Comparison of ENCODE assay signal across 19 cellular contexts in genomic region chr1:43315481-43315880, GRCh38. TPM values are rescaled to one million over a fixed set of nuclear protein-coding genes. Genes with fewer than 3 reads are reported as not detected.
A peak's percentile ranks its signal among the peaks of the same experiment; 100 is the strongest.
DNase-seq lines count a peak whose midpoint lies in the region; ATAC-seq and TF ChIP-seq lines count a peak whose summit lies in the region.
"Had no signal": no experiment of that assay in that cellular context is flagged by ENCODE, and none has a peak within 500 bp of the region (broad histone marks: within the 10 kb centered on the region; RNA-seq: fewer than 3 reads in every experiment).

No MANE protein-coding gene starts in this region.

- no peaks in the 10 kb centered on the region for H3K27me3 Mint-ChIP-seq in CD8-positive, alpha-beta memory T cell
- H3K27me3 Mint-ChIP-seq: CD4-positive, alpha-beta T cell had no signal

- H3K36me3 Mint-ChIP-seq in CD8-positive, alpha-beta memory T cell: no peaks in the 10 kb centered on the region

- H3K9me3 Mint-ChIP-seq in CD8-positive, alpha-beta memory T cell: no peaks in the 10 kb centered on the region
- H3K9me3 Mint-ChIP-seq: CD4-positive, alpha-beta T cell had no signal

- POLR2A ChIA-PET in CD8-positive, alpha-beta memory T cell (lab: Charles Lee): no interaction called here

- H3K4me3 Mint-ChIP-seq in CD8-positive, alpha-beta memory T cell: no peak overlapping the region
- H3K4me3 Mint-ChIP-seq: CD4-positive, alpha-beta T cell had no signal

- no peaks in the 10 kb centered on the region for H3K4me1 Mint-ChIP-seq in CD8-positive, alpha-beta memory T cell

- CTCF ChIA-PET in CD8-positive, alpha-beta memory T cell (lab: Charles Lee): no interaction called here

- no peaks in the 10 kb centered on the region for H3K9me3 ChIP-seq in psoas muscle
- H3K9me3 ChIP-seq in CD8-positive, alpha-beta memory T cell (ENCODE audit: low read length): no peaks in the 10 kb centered on the region
- H3K9me3 ChIP-seq: BE2C had no signal

- no peaks in the 10 kb centered on the region for H3K36me3 ChIP-seq in psoas muscle (ENCODE audit: insufficient read depth in 1 of 2, low read depth in 1 of 2)
- no peaks in the 10 kb centered on the region for H3K36me3 ChIP-seq in CD8-positive, alpha-beta memory T cell (ENCODE audit: insufficient read depth, low read length)
- H3K36me3 ChIP-seq: BE2C had no signal

- WGBS in psoas muscle, 3 donors: 80 to 85% (median 82%) methylated on average over 3 of the region's 3 CpGs

- H3K27me3 ChIP-seq in psoas muscle (ENCODE audit: insufficient read depth in 3 of 3, low read length in 2 of 3): no peaks in the 10 kb centered on the region
- no peaks in the 10 kb centered on the region for H3K27me3 ChIP-seq in CD8-positive, alpha-beta memory T cell (ENCODE audit: insufficient read depth, low read length, poor library complexity, severe bottlenecking)
- H3K27me3 ChIP-seq: BE2C had no signal

- H3K27ac ChIP-seq in temporal lobe (ENCODE audit: low read depth, low read length) (peak overlapping the region; percentile 15), psoas muscle (no peak overlapping the region)
- H3K27ac ChIP-seq in CD8-positive, alpha-beta memory T cell (ENCODE audit: low read depth, low read length): no peak overlapping the region
- H3K27ac ChIP-seq: 22Rv1 had no signal

- intact Hi-C loops in Right ventricle myocardium superior (cut with DNase I): no loop called here
- intact Hi-C loops in Right ventricle myocardium inferior (cut with DNase I): no loop called here
- intact Hi-C loops in psoas muscle (cut with DNase I): loop anchor here in 1 of 2 donors (10.0 kb wide), 1 partner anchor 1171 kb away; no protein-coding TSS in a partner anchor

- H3K27ac Mint-ChIP-seq in CD8-positive, alpha-beta memory T cell: no peak overlapping the region
- H3K27ac Mint-ChIP-seq: CD4-positive, alpha-beta T cell had no signal

- no peak overlapping the region for H3K4me3 ChIP-seq in psoas muscle
- H3K4me3 ChIP-seq in CD8-positive, alpha-beta memory T cell (ENCODE audit: low read length): no peak overlapping the region

- DNase-seq in Right ventricle myocardium superior: peak; percentile 6
- no peak for DNase-seq in Right ventricle myocardium inferior (ENCODE audit: missing footprints)
- peak; percentile 64 for DNase-seq in inferior parietal cortex (ENCODE audit: extremely low spot score)
- DNase-seq in pons (ENCODE audit: low spot score): peak; percentile 87
- no peak for DNase-seq in psoas muscle
- DNase-seq in HUDEP-2 (lab: John Stamatoyannopoulos, UW; ENCODE audit: unreplicated experiment in 76 of 76): no peak
- no peak for DNase-seq in CD8-positive, alpha-beta memory T cell
- DNase-seq: BE2C; CD4-positive, alpha-beta T cell; KBM-7; NCI-H1417 treated with DMSO at 0.1 percent for 48 hours; NCI-H1930; NCI-H526 treated with DMSO at 0.1 percent for 48 hours; OCI-M1; RPMI8226 had no signal

- no peak for TF ChIP-seq CTCF in psoas muscle (IDR thresholded peaks at IDR 0.05)

- no peaks in the 10 kb centered on the region for H3K4me1 ChIP-seq in psoas muscle
- no peaks in the 10 kb centered on the region for H3K4me1 ChIP-seq in CD8-positive, alpha-beta memory T cell (ENCODE audit: insufficient read depth, low read length)
- H3K4me1 ChIP-seq: BE2C had no signal

- ATAC-seq in Right ventricle myocardium superior (ENCODE audit: poor library complexity): no peak
- ATAC-seq in Right ventricle myocardium inferior: no peak
- ATAC-seq in psoas muscle: no peak
- ATAC-seq: HCT116 had no signal

RNA-seq across cellular contexts. Expression of gene TIE1, which starts 14.7 kb away (rescaled TPM):
- 18.5 TPM for total RNA-seq in Right ventricle myocardium superior
- 22.2 TPM for total RNA-seq in Right ventricle myocardium inferior
- 9.6 TPM for total RNA-seq in temporal lobe
- 10 to 100 TPM in 2 of 4 donors, 1 to 10 TPM in 2; 8.2 to 29.7 (median 14.7) TPM for total RNA-seq in psoas muscle
- polyA plus RNA-seq in psoas muscle: 10 to 100 TPM in 2 of 3 donors, 1 to 10 TPM in 1; 9.2 to 19.7 (median 10.9) TPM
- under 1 TPM; 0.31 to 0.33 TPM for total RNA-seq in CD8-positive, alpha-beta memory T cell
- not detected for polyA plus RNA-seq in CD8-positive, alpha-beta memory T cell
- total RNA-seq: CD4-positive, alpha-beta T cell had no signal

RNA-seq across cellular contexts. Expression of gene MPL, which starts 22.1 kb away (rescaled TPM):
- total RNA-seq in Right ventricle myocardium superior (0.40 TPM), Right ventricle myocardium inferior (0.73 TPM), temporal lobe (not detected), psoas muscle (under 1 TPM in 1 of 4 donors, not detected in 3; 0.11 TPM)
- polyA plus RNA-seq in psoas muscle: under 1 TPM in 1 of 3 donors, not detected in 2; 0.01 TPM
- total RNA-seq in CD8-positive, alpha-beta memory T cell: not detected
- not detected for polyA plus RNA-seq in CD8-positive, alpha-beta memory T cell
- total RNA-seq: CD4-positive, alpha-beta T cell had no signal
- polyA plus RNA-seq: AG04450 had no signal

RNA-seq across cellular contexts. Expression of gene C1orf210, which starts 30.1 kb away (rescaled TPM):
- not detected for total RNA-seq in Right ventricle myocardium superior
- total RNA-seq in Right ventricle myocardium inferior: not detected
- not detected for total RNA-seq in temporal lobe
- not detected for total RNA-seq in psoas muscle
- under 1 TPM in 1 of 3 donors, not detected in 2; 0.12 TPM for polyA plus RNA-seq in psoas muscle
- not detected for total RNA-seq in CD8-positive, alpha-beta memory T cell
- not detected for polyA plus RNA-seq in CD8-positive, alpha-beta memory T cell
- total RNA-seq: CD4-positive, alpha-beta T cell had no signal
- polyA plus RNA-seq: AG04450 had no signal

RNA-seq across cellular contexts. Expression of gene CDC20, which starts 43.3 kb away (rescaled TPM):
- total RNA-seq in Right ventricle myocardium superior (0.83 TPM), Right ventricle myocardium inferior (1.6 TPM), temporal lobe (2.7 TPM), psoas muscle (under 1 TPM in 2 of 4 donors, not detected in 2; 0.25 to 0.36 TPM)
- polyA plus RNA-seq in psoas muscle: 1 to 10 TPM; 1.1 to 1.9 (median 1.6) TPM
- total RNA-seq in CD8-positive, alpha-beta memory T cell: 100 to 1,000 TPM; 118 to 129 TPM
- polyA plus RNA-seq in CD8-positive, alpha-beta memory T cell: 0.37 TPM

RNA-seq across cellular contexts. Expression of gene TMEM125, which starts 45.7 kb away (rescaled TPM):
- total RNA-seq in Right ventricle myocardium superior (not detected), Right ventricle myocardium inferior (not detected), temporal lobe (0.49 TPM), psoas muscle (not detected)
- polyA plus RNA-seq in psoas muscle: not detected
- not detected for total RNA-seq in CD8-positive, alpha-beta memory T cell
- not detected for polyA plus RNA-seq in CD8-positive, alpha-beta memory T cell
- total RNA-seq: CD4-positive, alpha-beta T cell had no signal
- polyA plus RNA-seq: AG04450 had no signal

Comparison
In these comparisons a context has a peak if more than half of its experiments do, and no peak if none do; other contexts are left out.
1. DNase-seq: peak in Right ventricle myocardium superior (single experiment), inferior parietal cortex (single experiment) and pons (single experiment); none in Right ventricle myocardium inferior (single experiment), psoas muscle (0 of 2), HUDEP-2 (0 of 76) and CD8-positive, alpha-beta memory T cell (0 of 5).